In the genomic region with DNA sequence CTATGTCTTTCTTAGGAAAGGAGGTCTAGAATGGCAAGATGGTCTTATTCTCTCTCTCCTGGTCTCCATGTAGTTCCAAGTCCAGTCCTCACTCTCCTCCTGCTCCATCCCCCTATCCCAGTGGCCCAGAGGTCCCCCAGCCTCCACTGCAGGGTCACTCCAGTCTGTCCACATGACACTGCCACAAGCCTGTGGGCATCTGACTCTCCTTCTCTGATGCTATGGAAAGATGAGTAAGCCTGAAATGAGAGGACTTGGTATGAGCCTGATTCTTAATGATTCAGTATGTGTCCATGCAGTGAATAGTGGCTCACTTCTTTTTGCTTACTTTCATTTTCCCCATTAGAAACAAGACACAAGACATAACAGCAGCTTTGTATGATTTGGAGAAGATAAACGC, we compare ENCODE assay signal across 14 cellular contexts.
DNase-seq lines count a peak whose midpoint lies in the region; ATAC-seq, FAIRE-seq and TF ChIP-seq lines count a peak whose summit lies in the region.
"Had no signal": no experiment of that assay in that cellular context is flagged by ENCODE, and none has a peak within 500 bp of the region (broad histone marks: within the 10 kb centered on the region; RNA-seq: fewer than 3 reads in every experiment).

No MANE protein-coding gene starts in this region.

- intact Hi-C loops in ascending aorta (cut with DNase I) (loop anchor here (2.0 kb wide), 1 partner anchor 41 kb away; no protein-coding TSS in a partner anchor), pancreas (cut with DNase I) (no loop called here)

- no peaks in the 10 kb centered on the region for H3K36me3 Mint-ChIP-seq in activated CD8-positive, alpha-beta T cell treated with anti-CD3 and anti-CD28 coated beads, Interleukin-2, amount 10 ng/mL, durations not matched to agents 7 days and 5 days (ENCODE audit: low read depth)

- TF ChIP-seq CTCF in ascending aorta (IDR thresholded peaks at IDR 0.05), result no peak
- no peak for TF ChIP-seq CTCF in fibroblast of villous mesenchyme (IDR thresholded peaks at IDR 0.05; ENCODE audit: insufficient read depth, low read depth, low read length)
- no peak for TF ChIP-seq CTCF in pancreas (IDR thresholded peaks at IDR 0.05)

- no peak overlapping the region for H3K27ac Mint-ChIP-seq in activated CD8-positive, alpha-beta T cell treated with anti-CD3 and anti-CD28 coated beads, Interleukin-2, amount 10 ng/mL, durations not matched to agents 7 days and 5 days
- H3K27ac Mint-ChIP-seq: activated CD4-positive, alpha-beta memory T cell treated with anti-CD3 and anti-CD28 coated beads, Interleukin-2, amount 10 ng/mL, durations not matched to agents 7 days and 5 days had no signal

- POLR2A ChIA-PET in activated CD8-positive, alpha-beta T cell treated with anti-CD3 and anti-CD28 coated beads, Interleukin-2, amount 10 ng/mL, durations not matched to agents 7 days and 5 days (lab: Charles Lee), result no interaction called here

- H3K4me1 ChIP-seq in ascending aorta (peaks cover 0 to 9% of the 10 kb centered on the region in 2 donors), pancreas (no peaks in the 10 kb centered on the region)
- H3K4me1 ChIP-seq: gastrocnemius medialis had no signal

- no peaks in the 10 kb centered on the region for H3K9me3 Mint-ChIP-seq in activated CD8-positive, alpha-beta T cell treated with anti-CD3 and anti-CD28 coated beads, Interleukin-2, amount 10 ng/mL, durations not matched to agents 7 days and 5 days (ENCODE audit: insufficient read depth)

- DNase-seq in HK-2 (ENCODE audit: unreplicated experiment) (peak; percentile 6), ascending aorta (ENCODE audit: low spot score in 2 of 2) (no peak), fibroblast of villous mesenchyme (ENCODE audit: low read depth) (peak; percentile 32), pancreas (no peak)
- no peak for DNase-seq in activated CD8-positive, alpha-beta T cell treated with anti-CD3 and anti-CD28 coated beads, Interleukin-2, amount 10 ng/mL, durations not matched to agents 7 days and 5 days
- DNase-seq: activated CD4-positive, alpha-beta memory T cell treated with anti-CD3 and anti-CD28 coated beads, Interleukin-2, amount 10 ng/mL, durations not matched to agents 7 days and 5 days; activated effector memory CD4-positive, alpha-beta T cell treated with anti-CD3 and anti-CD28 coated beads, Interleukin-2, amount 50 U/mL, for 16 hours; Calu3; gastrocnemius medialis; NCI-H1930; NCI-H748 treated with DMSO at 0.1 percent for 48 hours; RPMI8226 had no signal

- H3K36me3 ChIP-seq in ascending aorta (no peaks in the 10 kb centered on the region), pancreas (no peaks in the 10 kb centered on the region)
- H3K36me3 ChIP-seq: gastrocnemius medialis had no signal

- H3K27me3 Mint-ChIP-seq in activated CD8-positive, alpha-beta T cell treated with anti-CD3 and anti-CD28 coated beads, Interleukin-2, amount 10 ng/mL, durations not matched to agents 7 days and 5 days (ENCODE audit: low read depth), result no peaks in the 10 kb centered on the region
- H3K27me3 Mint-ChIP-seq: activated CD4-positive, alpha-beta memory T cell treated with anti-CD3 and anti-CD28 coated beads, Interleukin-2, amount 10 ng/mL, durations not matched to agents 7 days and 5 days had no signal

- no peak overlapping the region for H3K4me3 Mint-ChIP-seq in activated CD8-positive, alpha-beta T cell treated with anti-CD3 and anti-CD28 coated beads, Interleukin-2, amount 10 ng/mL, durations not matched to agents 7 days and 5 days
- H3K4me3 Mint-ChIP-seq: activated CD4-positive, alpha-beta memory T cell treated with anti-CD3 and anti-CD28 coated beads, Interleukin-2, amount 10 ng/mL, durations not matched to agents 7 days and 5 days had no signal

- CTCF ChIA-PET in activated CD8-positive, alpha-beta T cell treated with anti-CD3 and anti-CD28 coated beads, Interleukin-2, amount 10 ng/mL, durations not matched to agents 7 days and 5 days (lab: Charles Lee), result no interaction called here

- 38 to 67% methylated on average over 1 of the region's 1 CpG for WGBS in pancreas, 2 donors

- H3K27me3 ChIP-seq in ascending aorta (no peaks in the 10 kb centered on the region), pancreas (no peaks in the 10 kb centered on the region)
- H3K27me3 ChIP-seq: gastrocnemius medialis had no signal

- H3K4me3 ChIP-seq in ascending aorta (peak overlapping the region in 1 of 2 donors; percentile 25), fibroblast of villous mesenchyme (ENCODE audit: low read depth, low read length) (no peak overlapping the region), pancreas (no peak overlapping the region)
- H3K4me3 ChIP-seq: gastrocnemius medialis had no signal

- H3K9me3 ChIP-seq in ascending aorta, result no peaks in the 10 kb centered on the region
- no peaks in the 10 kb centered on the region for H3K9me3 ChIP-seq in pancreas
- H3K9me3 ChIP-seq: gastrocnemius medialis had no signal

- no peak for FAIRE-seq in pancreas (lab: Jason Lieb, UNC)

- no peak for ATAC-seq in pancreas
- no peak for ATAC-seq in GM21717 (IDR thresholded peaks at IDR 0.05; ENCODE audit: unreplicated experiment)
- ATAC-seq in GM18858 (IDR thresholded peaks at IDR 0.05; ENCODE audit: unreplicated experiment), result no peak
- no peak for ATAC-seq in activated CD8-positive, alpha-beta T cell treated with anti-CD3 and anti-CD28 coated beads, Interleukin-2, amount 10 ng/mL, durations not matched to agents 7 days and 5 days
- ATAC-seq: gastrocnemius medialis had no signal

- no peaks in the 10 kb centered on the region for H3K4me1 Mint-ChIP-seq in activated CD8-positive, alpha-beta T cell treated with anti-CD3 and anti-CD28 coated beads, Interleukin-2, amount 10 ng/mL, durations not matched to agents 7 days and 5 days (ENCODE audit: low read depth)
- H3K4me1 Mint-ChIP-seq: activated CD4-positive, alpha-beta memory T cell treated with anti-CD3 and anti-CD28 coated beads, Interleukin-2, amount 10 ng/mL, durations not matched to agents 7 days and 5 days had no signal

- H3K27ac ChIP-seq in ascending aorta, result peak overlapping the region; percentile 66 to 70
- no peak overlapping the region for H3K27ac ChIP-seq in pancreas
- H3K27ac ChIP-seq: gastrocnemius medialis had no signal

Comparison
In these comparisons a context has a peak if more than half of its experiments do, and no peak if none do; other contexts are left out.
1. DNase-seq: peak in HK-2 (single experiment) and fibroblast of villous mesenchyme (single experiment); none in ascending aorta (0 of 2), pancreas (0 of 6) and activated CD8-positive, alpha-beta T cell treated with anti-CD3 and anti-CD28 coated beads, Interleukin-2, amount 10 ng/mL, durations not matched to agents 7 days and 5 days (single experiment).
2. H3K27ac ChIP-seq: peak in ascending aorta (2 of 2); none in pancreas (0 of 4).